8 cellular contexts compared by ENCODE assay signal in the genomic region with DNA sequence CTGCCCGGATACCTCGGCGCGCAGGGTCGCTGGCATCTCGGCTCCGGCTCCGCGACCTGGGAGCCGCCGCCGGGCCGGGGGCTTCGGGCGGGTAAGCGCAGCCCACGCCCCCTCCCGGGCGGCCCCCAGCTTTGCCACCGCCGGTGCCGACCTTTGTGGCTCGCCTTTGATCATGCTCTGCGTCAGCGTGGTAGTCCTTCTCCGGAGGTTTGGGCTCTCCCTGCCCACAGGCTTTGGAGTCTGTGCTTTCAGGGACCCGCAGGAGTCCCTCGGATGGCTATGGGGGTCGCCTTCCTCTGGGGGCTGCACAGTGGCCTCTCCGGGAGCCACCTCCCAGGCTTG. TPM values are rescaled to one million over a fixed set of nuclear protein-coding genes. Genes with fewer than 3 reads are reported as not detected.
DNase-seq lines count a peak whose midpoint lies in the region; ATAC-seq and TF ChIP-seq lines count a peak whose summit lies in the region.

No MANE protein-coding gene starts in this region.

- H3K27ac ChIP-seq in heart right ventricle, result peak overlapping the region in 4 of 10 donors; percentile 12 to 49 (median 32)

- H3K36me3 ChIP-seq in heart right ventricle, result peaks cover 0 to 20% (median 8%) of the 10 kb centered on the region in 9 donors

- intact Hi-C loops in heart right ventricle (cut with DNase I), result loop anchor here in 4 of 10 donors (10.0 kb wide), 2 partner anchors 75 to 135 kb away; a partner anchor contains a TSS

- TF ChIP-seq CTCF in WI38 (IDR thresholded peaks at IDR 0.05; ENCODE audit: low read depth, low read length) (no peak), heart right ventricle (IDR thresholded peaks at IDR 0.05) (no peak)

- peak; percentile 21 to 30 for ATAC-seq in activated CD4-positive, CD25-positive, alpha-beta regulatory T cell treated with anti-CD3 and anti-CD28 coated beads, Interleukin-2, amount 50 U/mL, for 24 hours
- no peak for ATAC-seq in heart right ventricle

- peaks cover 0 to 29% (median 16%) of the 10 kb centered on the region in 9 donors for H3K4me1 ChIP-seq in heart right ventricle

- no peaks in the 10 kb centered on the region for H3K9me3 ChIP-seq in heart right ventricle

- 10 to 11% methylated on average over 30 of the region's 30 CpGs for WGBS in heart right ventricle, 2 donors

- DNase-seq in activated CD4-positive, CD25-positive, alpha-beta regulatory T cell treated with anti-CD3 and anti-CD28 coated beads, Interleukin-2, amount 50 U/mL, for 72 hours, result no peak
- DNase-seq in heart right ventricle (no peak), NCI-H345 treated with DMSO at 0.1 percent for 48 hours (lab: John Stamatoyannopoulos, UW; ENCODE audit: unreplicated experiment) (no peak), COR-L47 (lab: John Stamatoyannopoulos, UW) (no peak)
- peak; percentile 11 for DNase-seq in stimulated activated CD4-positive, alpha-beta T cell treated with anti-CD3 and anti-CD28 coated beads, Interleukin-4, amount 100 ng/mL, for 24 hours
- no peak for DNase-seq in central memory CD4-positive, alpha-beta T cell

- peaks cover 0 to 24% (median 0%) of the 10 kb centered on the region in 7 donors for H3K27me3 ChIP-seq in heart right ventricle

- H3K4me3 ChIP-seq in WI38 (ENCODE audit: low read depth, low read length) (peak overlapping the region; percentile 48), heart right ventricle (peak overlapping the region; percentile 47 to 83 (median 63))

RNA-seq across cellular contexts. Expression of a gene that starts 7.3 kb away (rescaled TPM):
- total RNA-seq in heart right ventricle, result 100 to 1,000 TPM in 9 of 10 donors, 10 to 100 TPM in 1; 96.7 to 168 (median 124) TPM
- polyA plus RNA-seq in heart right ventricle, result 100 to 1,000 TPM; 153 to 189 TPM

RNA-seq across cellular contexts. Expression of a gene that starts 39.7 kb away (rescaled TPM):
- 1,000 to 10,000 TPM in 6 of 10 donors, 100 to 1,000 TPM in 4; 364 to 2,445 (median 1,303) TPM for total RNA-seq in heart right ventricle
- 1,000 to 10,000 TPM in 1 of 2 donors, 100 to 1,000 TPM in 1; 223 to 1,054 TPM for polyA plus RNA-seq in heart right ventricle

RNA-seq across cellular contexts. Expression of a gene that starts 40.6 kb away (rescaled TPM):
- total RNA-seq in heart right ventricle, result under 1 TPM; 0.09 to 0.42 (median 0.27) TPM
- under 1 TPM; 0.23 to 0.44 TPM for polyA plus RNA-seq in heart right ventricle

Comparison
In these comparisons a context has a peak if more than half of its experiments do, and no peak if none do; other contexts are left out.
1. ATAC-seq: peak in activated CD4-positive, CD25-positive, alpha-beta regulatory T cell treated with anti-CD3 and anti-CD28 coated beads, Interleukin-2, amount 50 U/mL, for 24 hours (2 of 2); none in heart right ventricle (0 of 8).